12 cellular contexts compared by ENCODE assay signal in the genomic region with DNA sequence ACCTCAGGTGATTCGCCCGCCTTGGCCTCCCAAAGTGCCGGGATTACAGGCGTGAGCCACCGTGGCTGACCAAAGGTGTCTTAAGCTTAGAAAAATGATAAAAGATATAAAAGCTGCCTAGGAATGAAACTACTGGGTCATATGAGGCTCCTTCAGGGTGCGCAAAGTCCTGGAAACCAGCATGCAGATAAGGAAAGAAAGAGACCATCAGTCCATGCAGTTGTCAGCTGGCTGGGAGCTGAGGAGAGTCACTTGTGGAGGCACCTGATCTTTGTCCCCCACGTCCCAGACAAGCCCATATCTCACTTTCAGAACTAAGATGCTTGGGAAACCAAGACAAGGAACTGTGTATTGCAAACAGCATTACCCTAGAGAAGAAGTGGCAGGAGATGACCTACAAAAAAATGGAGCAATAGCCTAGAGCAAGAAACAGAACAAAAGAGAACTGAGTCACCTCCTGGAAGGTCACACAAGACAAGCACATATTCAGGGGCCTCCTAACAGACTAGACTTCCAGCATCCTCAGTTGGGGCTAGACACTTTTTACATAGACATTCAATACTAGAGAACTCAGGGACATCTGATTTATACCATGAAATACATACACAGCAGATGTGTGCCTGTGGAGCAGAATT. TPM values are rescaled to one million over a fixed set of nuclear protein-coding genes. Genes with fewer than 3 reads are reported as not detected.
DNase-seq lines count a peak whose midpoint lies in the region; ATAC-seq and TF ChIP-seq lines count a peak whose summit lies in the region.
"Had no signal": no experiment of that assay in that cellular context is flagged by ENCODE, and none has a peak within 500 bp of the region (broad histone marks: within the 10 kb centered on the region; RNA-seq: fewer than 3 reads in every experiment).

No MANE protein-coding gene starts in this region.

- no peak overlapping the region for H3K9ac ChIP-seq in adipocyte (ENCODE audit: low read length)

- no peak overlapping the region for H3K27ac ChIP-seq in left ventricle myocardium inferior (replicated peaks)
- H3K27ac ChIP-seq: ascending aorta, SJCRH30 had no signal

- intact Hi-C loops in left ventricle myocardium inferior (cut with micrococcal nuclease), result no loop called here

- no peak for ATAC-seq in GM18907 (IDR thresholded peaks at IDR 0.05; ENCODE audit: unreplicated experiment)

- no peak for TF ChIP-seq CTCF in left ventricle myocardium inferior (IDR thresholded peaks at IDR 0.05; ENCODE audit: borderline replicate concordance)

- H3K36me3 ChIP-seq in adipocyte (ENCODE audit: control insufficient read depth, insufficient read depth, low read length, severe bottlenecking) (no peaks in the 10 kb centered on the region), neuron (ENCODE audit: insufficient read depth, low read length) (no peaks in the 10 kb centered on the region), left ventricle myocardium inferior (no peaks in the 10 kb centered on the region)
- H3K36me3 ChIP-seq: ascending aorta, SJCRH30 had no signal

- H3K27me3 ChIP-seq in adipocyte (replicated peaks; ENCODE audit: control insufficient read depth, insufficient read depth, low read length), result no peaks in the 10 kb centered on the region
- H3K27me3 ChIP-seq in neuron (ENCODE audit: insufficient read depth, low read length), result no peaks in the 10 kb centered on the region
- no peaks in the 10 kb centered on the region for H3K27me3 ChIP-seq in left ventricle myocardium inferior (ENCODE audit: low read depth)
- H3K27me3 ChIP-seq: ascending aorta, SJCRH30 had no signal

- H2AFZ ChIP-seq in neuron (ENCODE audit: low read depth, low read length), result peak overlapping the region; percentile 51

- H3K4me1 ChIP-seq in adipocyte (ENCODE audit: control insufficient read depth, insufficient read depth, low read length), result peaks cover 13% of the 10 kb centered on the region
- no peaks in the 10 kb centered on the region for H3K4me1 ChIP-seq in neuron (ENCODE audit: insufficient read depth, low read length)
- H3K4me1 ChIP-seq in left ventricle myocardium inferior, result peaks cover 24% of the 10 kb centered on the region

- H3K4me3 ChIP-seq in adipocyte (ENCODE audit: low read length) (no peak overlapping the region), neuron (ENCODE audit: low read length) (no peak overlapping the region), left ventricle myocardium inferior (no peak overlapping the region)

- DNase-seq in ELR (ENCODE audit: low read depth) (peak; percentile 52), NCI-H69 (lab: John Stamatoyannopoulos, UW) (peak; percentile 22), adipocyte (ENCODE audit: low read depth) (peak; percentile 15), left ventricle myocardium inferior (no peak), C1 segment of cervical spinal cord (lab: John Stamatoyannopoulos, UW) (no peak)
- DNase-seq: DMS79, NCI-H1436 treated with DMSO at 0.1 percent for 48 hours had no signal

- no peaks in the 10 kb centered on the region for H3K9me3 ChIP-seq in adipocyte (ENCODE audit: control insufficient read depth, low read length)
- no peaks in the 10 kb centered on the region for H3K9me3 ChIP-seq in neuron (ENCODE audit: low read length)
- H3K9me3 ChIP-seq in left ventricle myocardium inferior (replicated peaks), result no peaks in the 10 kb centered on the region
- H3K9me3 ChIP-seq: ascending aorta, SJCRH30 had no signal

RNA-seq across cellular contexts. Expression of a gene that starts 2.9 kb away (rescaled TPM):
- total RNA-seq in left ventricle myocardium inferior, result 2.4 TPM
- total RNA-seq: H7 had no signal

RNA-seq across cellular contexts. Expression of a gene that starts 33.9 kb away (rescaled TPM):
- total RNA-seq in left ventricle myocardium inferior, result 39.4 TPM

RNA-seq across cellular contexts. Expression of a gene that starts 33.9 kb away (rescaled TPM):
- 32.2 TPM for total RNA-seq in left ventricle myocardium inferior

RNA-seq across cellular contexts. Expression of a gene that starts 34.2 kb away (rescaled TPM):
- total RNA-seq in left ventricle myocardium inferior, result 19.4 TPM

Comparison
In these comparisons a context has a peak if more than half of its experiments do, and no peak if none do; other contexts are left out.
1. DNase-seq: peak in ELR (single experiment), NCI-H69 (single experiment) and adipocyte (single experiment); none in left ventricle myocardium inferior (single experiment) and C1 segment of cervical spinal cord (0 of 14).